8 cellular contexts compared by ENCODE assay signal in genomic region chr11:128318856-128319474, GRCh38.
DNase-seq lines count a peak whose midpoint lies in the region; ATAC-seq and FAIRE-seq lines count a peak whose summit lies in the region.

No MANE protein-coding gene starts in this region.

- peaks cover 55% of the 10 kb centered on the region for H3K4me1 Mint-ChIP-seq in dendritic cell treated with granulocyte-macrophage colony-stimulating factor and Interleukin-4, amounts not matched to agents 40 ng/mL and 50 ng/mL, for 4 days (ENCODE audit: low read depth)

- no peaks in the 10 kb centered on the region for H3K27me3 Mint-ChIP-seq in dendritic cell treated with granulocyte-macrophage colony-stimulating factor and Interleukin-4, amounts not matched to agents 40 ng/mL and 50 ng/mL, for 4 days

- DNase-seq in ELR (ENCODE audit: low read depth) (peak; percentile 60), T-helper 1 cell (peak; percentile 33 to 89 (median 53)), NCI-H187 treated with DMSO at 0.1 percent for 48 hours (lab: John Stamatoyannopoulos, UW) (no peak), mucosa of gallbladder (ENCODE audit: low spot score) (no peak), urothelium cell line (ENCODE audit: low spot score) (no peak), SIG-M5 (lab: John Stamatoyannopoulos, UW) (no peak)

- H3K27ac Mint-ChIP-seq in dendritic cell treated with granulocyte-macrophage colony-stimulating factor and Interleukin-4, amounts not matched to agents 40 ng/mL and 50 ng/mL, for 4 days, result peak overlapping the region; percentile 69

- peak; percentile 98 for ATAC-seq in GM21723 (IDR thresholded peaks at IDR 0.05; ENCODE audit: unreplicated experiment)

- intact Hi-C loops in dendritic cell treated with granulocyte-macrophage colony-stimulating factor and Interleukin-4, amounts not matched to agents 40 ng/mL and 50 ng/mL, for 4 days (cut with micrococcal nuclease), result no loop called here

- FAIRE-seq in urothelium cell line (lab: Jason Lieb, UNC), result no peak

- peaks cover 11% of the 10 kb centered on the region for H3K36me3 Mint-ChIP-seq in dendritic cell treated with granulocyte-macrophage colony-stimulating factor and Interleukin-4, amounts not matched to agents 40 ng/mL and 50 ng/mL, for 4 days (ENCODE audit: low read depth)

- no peak overlapping the region for H3K4me3 Mint-ChIP-seq in dendritic cell treated with granulocyte-macrophage colony-stimulating factor and Interleukin-4, amounts not matched to agents 40 ng/mL and 50 ng/mL, for 4 days

- H3K9me3 Mint-ChIP-seq in dendritic cell treated with granulocyte-macrophage colony-stimulating factor and Interleukin-4, amounts not matched to agents 40 ng/mL and 50 ng/mL, for 4 days, result peaks cover 23% of the 10 kb centered on the region

Comparison
In these comparisons a context has a peak if more than half of its experiments do, and no peak if none do; other contexts are left out.
1. DNase-seq: peak in ELR (single experiment) and T-helper 1 cell (5 of 5); none in NCI-H187 treated with DMSO at 0.1 percent for 48 hours (single experiment), mucosa of gallbladder (single experiment), urothelium cell line (single experiment) and SIG-M5 (single experiment).